Comparison of ENCODE assay signal across 8 cellular contexts in genomic region chr2:99141110-99142108, GRCh38. TPM values are rescaled to one million over a fixed set of nuclear protein-coding genes. Genes with fewer than 3 reads are reported as not detected.
DNase-seq lines count a peak whose midpoint lies in the region; ATAC-seq and TF ChIP-seq lines count a peak whose summit lies in the region.

TSS of gene C2orf15 (plus strand) at chr2:99141707. CDS start at chr2:99150559, 8,852 bp downstream.

- H3K36me3 ChIP-seq in left lung: no peaks in the 10 kb centered on the region

- peak within 1 kb of the TSS; percentile 79 for H3K27ac ChIP-seq in C4-2B
- peak within 1 kb of the TSS; percentile 73 to 86 for H3K27ac ChIP-seq in left lung

- ATAC-seq in GM19397 (IDR thresholded peaks at IDR 0.05; ENCODE audit: unreplicated experiment) (peak; percentile 91), HG03558 (IDR thresholded peaks at IDR 0.05; ENCODE audit: extremely low read depth, unreplicated experiment) (peak; percentile 79), left lung (peak; percentile 98)

- H3K27me3 ChIP-seq in left lung: no peaks in the 10 kb centered on the region

- H3K4me3 ChIP-seq in left lung: peak within 1 kb of the TSS; percentile 67 to 92

- DNase-seq in NCI-H69 (lab: John Stamatoyannopoulos, UW) (peak; percentile 98), dedifferentiated amniotic fluid mesenchymal stem cell (ENCODE audit: extremely low spot score) (peak; percentile 63), left lung (peak; percentile 96 to 100)
- DNase-seq in activated CD4-positive, alpha-beta T cell treated with anti-CD3 and anti-CD28 coated beads, Interleukin-2, amount 50 U/mL, for 1 hour: peak; percentile 96
- DNase-seq in stimulated activated CD4-positive, alpha-beta T cell treated with anti-CD3 and anti-CD28 coated beads, Interleukin-2, amount 100 ng/mL, for 4 hours (ENCODE audit: low read depth): peak; percentile 96

- peaks cover 4 to 18% of the 10 kb centered on the region in 2 donors for H3K4me1 ChIP-seq in left lung

- no peaks in the 10 kb centered on the region for H3K9me3 ChIP-seq in left lung

- no peak for TF ChIP-seq CTCF in C4-2B (conservative IDR thresholded peaks at IDR 0.05)
- TF ChIP-seq CTCF in left lung (IDR thresholded peaks at IDR 0.05): no peak

- intact Hi-C loops in left lung (cut with DNase I): no loop called here

RNA-seq across cellular contexts. Expression of gene C2orf15, which starts in this region (rescaled TPM):
- total RNA-seq in left lung: 1 to 10 TPM; 3.4 to 4.0 TPM

Comparison
In these comparisons a context has a peak if more than half of its experiments do, and no peak if none do; other contexts are left out.
1. Peak in every context shown above with its lines: DNase-seq, ATAC-seq, H3K4me3 ChIP-seq and H3K27ac ChIP-seq.